In genomic region chr12:84276215-84276614, GRCh38 we compare ENCODE assay signal across 20 cellular contexts.
"Had no signal": no experiment of that assay in that cellular context is flagged by ENCODE, and none has a peak within 500 bp of the region (broad histone marks: within the 10 kb centered on the region; RNA-seq: fewer than 3 reads in every experiment).

No MANE protein-coding gene starts in this region.

- H3K4me3 ChIP-seq: colonic mucosa, pancreas, right lobe of liver, smooth muscle cell, stomach, testis, upper lobe of left lung had no signal

- H3K27me3 ChIP-seq: colonic mucosa, pancreas, right lobe of liver, stomach, testis, upper lobe of left lung had no signal

- DNase-seq: activated CD4-positive, alpha-beta T cell treated with anti-CD3 and anti-CD28 coated beads, Interleukin-2, amount 10 ng/mL, durations not matched to agents 24 days and 14 days; activated CD8-positive, alpha-beta T cell treated with anti-CD3 and anti-CD28 coated beads for 36 hours; activated naive CD4-positive, alpha-beta T cell treated with anti-CD3 and anti-CD28 coated beads, Interleukin-2, amount 10 ng/mL, durations not matched to agents 7 days and 5 days; activated naive CD8-positive, alpha-beta T cell treated with anti-CD3 and anti-CD28 coated beads, Interleukin-2, amount 50 U/mL, for 24 hours; activated T-cell treated with anti-CD3 and anti-CD28 coated beads, Interleukin-2, amount 50 U/mL, for 24 hours; anterior cingulate cortex; central memory CD4-positive, alpha-beta T cell; colonic mucosa; endodermal cell; immature natural killer cell; naive thymus-derived CD8-positive, alpha-beta T cell; pancreas; right lobe of liver; stimulated activated CD4-positive, alpha-beta T cell treated with anti-CD3 and anti-CD28 coated beads, Interleukin-4, amount 100 ng/mL, for 24 hours; stomach; testis; upper lobe of left lung had no signal

- H3K4me1 ChIP-seq: colonic mucosa, pancreas, right lobe of liver, stomach, testis, upper lobe of left lung had no signal

- H3K27ac ChIP-seq: colonic mucosa, epithelial cell of prostate, pancreas, right lobe of liver, stomach, testis, upper lobe of left lung had no signal

- ATAC-seq: activated CD8-positive, alpha-beta T cell treated with anti-CD3 and anti-CD28 coated beads for 36 hours; activated naive CD8-positive, alpha-beta T cell treated with anti-CD3 and anti-CD28 coated beads, Interleukin-2, amount 50 U/mL, for 24 hours; naive thymus-derived CD8-positive, alpha-beta T cell; pancreas; right lobe of liver; stimulated activated effector memory CD8-positive, alpha-beta T cell treated with anti-CD3 and anti-CD28 coated beads, Interleukin-12 subunit alpha, Interleukin-12 subunit beta, amount 100 ng/mL, for 72 hours had no signal

- H3K9me3 ChIP-seq: colonic mucosa, pancreas, right lobe of liver, testis, upper lobe of left lung had no signal

- H3K36me3 ChIP-seq: colonic mucosa, pancreas, right lobe of liver, stomach, upper lobe of left lung had no signal

- H3K4me2 ChIP-seq: smooth muscle cell had no signal
